Comparison of ENCODE assay signal across 34 cellular contexts in the genomic region with DNA sequence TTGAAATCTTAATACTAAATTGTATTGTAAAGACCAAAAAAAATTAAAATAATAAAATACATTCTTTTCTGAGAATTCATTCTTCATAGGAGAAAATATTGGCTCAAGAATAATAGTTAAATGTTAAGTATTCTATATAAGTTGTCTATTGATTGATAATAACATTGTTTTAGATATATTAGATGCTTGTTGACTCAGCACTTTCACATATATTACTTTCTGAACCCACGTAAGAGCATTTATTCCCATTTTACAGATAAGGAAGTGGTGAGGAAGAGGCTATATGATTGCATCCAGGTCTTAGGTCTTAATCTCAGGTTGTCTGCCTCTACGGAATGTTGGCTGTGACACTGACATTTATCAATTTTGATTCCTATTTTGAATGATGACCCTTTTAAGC.
"Had no signal": no experiment of that assay in that cellular context is flagged by ENCODE, and none has a peak within 500 bp of the region (broad histone marks: within the 10 kb centered on the region; RNA-seq: fewer than 3 reads in every experiment).

No MANE protein-coding gene starts in this region.

- H3K27ac ChIP-seq: brain microvascular endothelial cell, epithelial cell of prostate, esophagus squamous epithelium, WERI-Rb-1 had no signal

- H3K36me3 ChIP-seq: brain microvascular endothelial cell, esophagus squamous epithelium, WERI-Rb-1 had no signal

- H3K27me3 ChIP-seq: brain microvascular endothelial cell, esophagus squamous epithelium had no signal

- H3K27ac Mint-ChIP-seq: activated B cell treated with CpG ODN at 0.5 μM for 24 hours; activated CD8-positive, alpha-beta T cell treated with anti-CD3 and anti-CD28 coated beads for 36 hours; activated naive CD8-positive, alpha-beta T cell; activated T-helper 17 cell treated with anti-CD3 and anti-CD28 coated beads, Interleukin-2, amount 50 U/mL, for 72 hours; effector memory CD8-positive, alpha-beta T cell; T-cell; T-helper 1 cell treated with Interleukin-12 subunit alpha and Interleukin-12 subunit beta and Interleukin-4 antibody, amounts not matched to agents 30 μg/mL and 1 μg/mL, for 36 hours; T-helper 2 cell treated with Interferon-gamma antibody and Interleukin-4, amounts not matched to agents 5 μg/mL and 100 μg/mL, for 36 hours had no signal

- H3K4me1 Mint-ChIP-seq: activated B cell treated with CpG ODN at 0.5 μM for 24 hours; activated T-helper 17 cell treated with anti-CD3 and anti-CD28 coated beads, Interleukin-2, amount 50 U/mL, for 72 hours; T-cell had no signal

- H3K4me3 Mint-ChIP-seq: activated B cell treated with CpG ODN at 0.5 μM for 24 hours; activated CD8-positive, alpha-beta T cell treated with anti-CD3 and anti-CD28 coated beads for 36 hours; activated naive CD8-positive, alpha-beta T cell; activated T-cell treated with anti-CD3 and anti-CD28 coated beads, Interleukin-2, amount 50 U/mL, for 4 hours; activated T-helper 17 cell treated with anti-CD3 and anti-CD28 coated beads, Interleukin-2, amount 50 U/mL, for 72 hours; effector memory CD8-positive, alpha-beta T cell; T-cell; T-helper 1 cell treated with Interleukin-12 subunit alpha and Interleukin-12 subunit beta and Interleukin-4 antibody, amounts not matched to agents 30 μg/mL and 1 μg/mL, for 36 hours; T-helper 2 cell treated with Interferon-gamma antibody and Interleukin-4, amounts not matched to agents 5 μg/mL and 100 μg/mL, for 36 hours had no signal

- H3K4me3 ChIP-seq: esophagus squamous epithelium had no signal

- H3K27me3 Mint-ChIP-seq: activated B cell treated with CpG ODN at 0.5 μM for 24 hours; activated CD8-positive, alpha-beta T cell treated with anti-CD3 and anti-CD28 coated beads for 36 hours; activated naive CD8-positive, alpha-beta T cell; activated T-helper 17 cell treated with anti-CD3 and anti-CD28 coated beads, Interleukin-2, amount 50 U/mL, for 72 hours; effector memory CD8-positive, alpha-beta T cell had no signal

- H3K36me3 Mint-ChIP-seq: activated naive CD8-positive, alpha-beta T cell; T-cell had no signal

- ATAC-seq: activated CD4-positive, CD25-positive, alpha-beta regulatory T cell treated with anti-CD3 and anti-CD28 coated beads, Interleukin-2, amount 50 U/mL, for 24 hours; activated CD8-positive, alpha-beta T cell treated with anti-CD3 and anti-CD28 coated beads for 36 hours; activated T-cell treated with anti-CD3 and anti-CD28 coated beads, Interleukin-2, amount 50 U/mL, for 4 hours; activated T-helper 17 cell treated with anti-CD3 and anti-CD28 coated beads, Interleukin-2, amount 50 U/mL, for 72 hours; effector memory CD8-positive, alpha-beta T cell; T-cell had no signal

- H3K9me3 ChIP-seq: esophagus squamous epithelium had no signal

- DNase-seq: activated B cell treated with CpG ODN at 0.5 μM for 24 hours; activated CD4-positive, alpha-beta T cell treated with anti-CD3 and anti-CD28 coated beads for 48 hours; activated CD4-positive, alpha-beta T cell treated with anti-CD3 and anti-CD28 coated beads, Interleukin-2, amount 50 U/mL, for 1 hour; activated CD4-positive, alpha-beta T cell treated with anti-CD3 and anti-CD28 coated beads, Interleukin-2, amount 50 U/mL, for 48 hours; activated CD8-positive, alpha-beta memory T cell treated with anti-CD3 and anti-CD28 coated beads for 24 hours; activated CD8-positive, alpha-beta T cell treated with anti-CD3 and anti-CD28 coated beads for 36 hours; activated effector memory CD4-positive, alpha-beta T cell treated with Interleukin-2 at 50 U/mL for 16 hours; activated gamma-delta T cell treated with Interleukin-2 at 50 U/mL for 16 hours; activated naive CD4-positive, alpha-beta T cell treated with anti-CD3 and anti-CD28 coated beads, Interleukin-2, amount 50 U/mL, for 16 hours; activated naive CD4-positive, alpha-beta T cell treated with Interleukin-2 at 50 U/mL for 16 hours; activated T-cell treated with anti-CD3 and anti-CD28 coated beads, Interleukin-2, amount 50 U/mL, for 4 hours; amniotic stem cell; anterior cingulate cortex; brain microvascular endothelial cell; cortex of kidney; dermis blood vessel endothelial cell; effector CD4-positive, alpha-beta T cell; effector memory CD8-positive, alpha-beta T cell; esophagus squamous epithelium; foreskin melanocyte; head of caudate nucleus; T-cell; T1000; WERI-Rb-1 had no signal

- FAIRE-seq: astrocyte, bronchial epithelial cell, colon, endothelial cell of umbilical vein had no signal
